In genomic region chr12:30754750-30755394, GRCh38 we compare ENCODE assay signal across 8 cellular contexts. TPM values are rescaled to one million over a fixed set of nuclear protein-coding genes. Genes with fewer than 3 reads are reported as not detected.
DNase-seq lines count a peak whose midpoint lies in the region; ATAC-seq and TF ChIP-seq lines count a peak whose summit lies in the region.

TSS of gene CAPRIN2 (minus strand) at chr12:30754951. CDS start at chr12:30753520, 1,431 bp downstream.

- peaks cover 2% of the 10 kb centered on the region for H4K20me1 ChIP-seq in hepatocyte (ENCODE audit: insufficient read depth, poor library complexity, severe bottlenecking)

- TF ChIP-seq CTCF in hepatocyte (IDR thresholded peaks at IDR 0.05; ENCODE audit: poor library complexity) = peak; percentile 49

- H3K36me3 ChIP-seq in hepatocyte (replicated peaks; ENCODE audit: insufficient read depth, low read depth) (no peaks in the 10 kb centered on the region), aorta (ENCODE audit: control insufficient read depth in 1 of 2, insufficient read depth in 2 of 2, low read length in 1 of 2) (no peaks in the 10 kb centered on the region)

- H3K27me3 ChIP-seq in hepatocyte (no peaks in the 10 kb centered on the region), aorta (ENCODE audit: control insufficient read depth in 1 of 2, insufficient read depth in 2 of 2, low read length in 1 of 2) (no peaks in the 10 kb centered on the region)

- peak within 1 kb of the TSS; percentile 97 for H2AFZ ChIP-seq in hepatocyte

- H3K27ac ChIP-seq in hepatocyte (peak within 1 kb of the TSS; percentile 88), aorta (ENCODE audit: low read depth in 1 of 2, low read length in 2 of 2) (peak within 1 kb of the TSS; percentile 19 to 65)

- H3K4me2 ChIP-seq in hepatocyte = peak within 1 kb of the TSS; percentile 87

- ATAC-seq in GM18517 (IDR thresholded peaks at IDR 0.05; ENCODE audit: unreplicated experiment) (peak; percentile 90), HG03039 (IDR thresholded peaks at IDR 0.05; ENCODE audit: unreplicated experiment) (peak; percentile 96), aorta (ENCODE audit: low FRiP score) (peak; percentile 99)

- no peaks in the 10 kb centered on the region for H3K9me2 ChIP-seq in hepatocyte (replicated peaks; ENCODE audit: insufficient read depth)

- 0% methylated on average over 36 of the region's 72 CpGs for WGBS in hepatocyte (ENCODE audit: low lambda C conversion rate, missing lambda C conversion rate)
- WGBS in aorta, 2 donors = 0 to 1% methylated on average over 57 to 72 of the region's 72 CpGs

- no peaks in the 10 kb centered on the region for H3K9me3 ChIP-seq in hepatocyte (ENCODE audit: low read depth)
- H3K9me3 ChIP-seq in aorta (ENCODE audit: control insufficient read depth, low read length) = no peaks in the 10 kb centered on the region

- peaks cover 34% of the 10 kb centered on the region for H3K79me2 ChIP-seq in hepatocyte

- peak; percentile 89 for DNase-seq in NCI-H2029 treated with DMSO at 0.1 percent for 48 hours (lab: John Stamatoyannopoulos, UW)
- peak; percentile 89 for DNase-seq in T-helper 9 cell
- DNase-seq in astrocyte of the hippocampus (ENCODE audit: low read depth, low spot score) = peak; percentile 99
- peak; percentile 98 for DNase-seq in hepatocyte (ENCODE audit: low spot score)
- peak; percentile 77 for DNase-seq in renal cortical epithelial cell (ENCODE audit: low read depth)
- peak; percentile 98 to 99 for DNase-seq in aorta

- H3K4me3 ChIP-seq in hepatocyte (peak within 1 kb of the TSS; percentile 68), aorta (ENCODE audit: low read length in 2 of 2) (peak within 1 kb of the TSS; percentile 63 to 81)

- intact Hi-C loops in aorta (cut with DNase I) = loop anchor here (2.0 to 5.0 kb wide), 4 partner anchors 40 to 60 kb away; partner anchors contain the start of gene IPO8 (in 1 of the 2)

- peaks cover 16% of the 10 kb centered on the region for H3K4me1 ChIP-seq in hepatocyte (ENCODE audit: insufficient read depth)
- H3K4me1 ChIP-seq in aorta (ENCODE audit: control insufficient read depth in 1 of 2, insufficient read depth in 2 of 2, low read length in 2 of 2) = peaks cover 4 to 5% of the 10 kb centered on the region in 2 donors

RNA-seq across cellular contexts. Expression of gene CAPRIN2, which starts in this region (rescaled TPM):
- total RNA-seq in hepatocyte (25.4 and 30.7 TPM in 2 replicates), renal cortical epithelial cell (10.9 and 15.4 TPM in 2 replicates), aorta (10 to 100 TPM; 26.5 to 41.2 TPM)
- polyA plus RNA-seq in hepatocyte (19.0 and 23.0 TPM in 2 replicates), aorta (10 to 100 TPM in 1 of 2 donors, 1 to 10 TPM in 1; 7.5 to 43.5 TPM)

Comparison
In these comparisons a context has a peak if more than half of its experiments do, and no peak if none do; other contexts are left out.
1. Peak in every context shown above with its lines: DNase-seq, ATAC-seq, H3K4me3 ChIP-seq and H3K27ac ChIP-seq.